Comparison of ENCODE assay signal across 21 cellular contexts in the genomic region with DNA sequence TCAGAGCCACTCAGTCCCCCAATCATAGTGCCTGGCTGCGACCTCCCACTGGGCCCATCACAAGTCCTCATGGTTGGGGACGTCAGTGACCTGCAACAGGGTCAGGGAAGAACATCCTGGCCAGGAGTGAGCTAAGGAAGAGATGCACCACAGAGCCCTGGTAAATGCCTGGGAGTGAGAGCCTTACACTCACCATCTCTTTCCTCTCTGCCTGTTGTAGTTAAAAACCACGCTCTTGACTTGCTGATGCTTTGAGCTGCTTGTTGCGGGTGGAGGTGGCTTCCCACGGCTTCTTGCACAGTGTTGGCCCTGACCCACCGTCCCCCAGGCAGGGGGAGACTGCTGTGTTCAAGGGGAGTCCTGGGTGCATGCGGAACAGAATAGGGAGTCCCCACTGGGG.
"Had no signal": no experiment of that assay in that cellular context is flagged by ENCODE, and none has a peak within 500 bp of the region (broad histone marks: within the 10 kb centered on the region; RNA-seq: fewer than 3 reads in every experiment).

No MANE protein-coding gene starts in this region.

- DNase-seq: activated CD4-positive, alpha-beta T cell treated with anti-CD3 and anti-CD28 coated beads, Interleukin-2, amount 10 ng/mL, durations not matched to agents 24 days and 14 days; activated CD4-positive, CD25-positive, alpha-beta regulatory T cell; activated CD8-positive, alpha-beta memory T cell treated with anti-CD3 and anti-CD28 coated beads for 24 hours; activated naive CD4-positive, alpha-beta T cell; activated naive CD8-positive, alpha-beta T cell treated with anti-CD3 and anti-CD28 coated beads, Interleukin-2, amount 10 ng/mL, durations not matched to agents 7 days and 5 days; anterior cingulate cortex; brain microvascular endothelial cell; cortex of kidney; effector memory CD4-positive, alpha-beta T cell; foreskin fibroblast; glutamatergic neuron; hypothalamus; left ventricle myocardium superior; mucosa of descending colon; naive thymus-derived CD4-positive, alpha-beta T cell; occipital lobe; stimulated activated CD4-positive, alpha-beta T cell treated with anti-CD3 and anti-CD28 coated beads, Interleukin-2, amount 100 ng/mL, for 48 hours; stimulated activated naive CD4-positive, alpha-beta T cell; T-helper 17 cell had no signal

- H3K4me3 Mint-ChIP-seq: activated CD4-positive, alpha-beta T cell treated with anti-CD3 and anti-CD28 coated beads, Interleukin-2, amount 10 ng/mL, durations not matched to agents 24 days and 14 days; activated naive CD8-positive, alpha-beta T cell treated with anti-CD3 and anti-CD28 coated beads, Interleukin-2, amount 10 ng/mL, durations not matched to agents 7 days and 5 days; central memory CD8-positive, alpha-beta T cell; memory B cell; naive thymus-derived CD4-positive, alpha-beta T cell; T-helper 17 cell had no signal

- ATAC-seq: mucosa of descending colon; naive thymus-derived CD4-positive, alpha-beta T cell; T-helper 17 cell had no signal

- H3K4me1 Mint-ChIP-seq: activated CD4-positive, alpha-beta T cell treated with anti-CD3 and anti-CD28 coated beads, Interleukin-2, amount 10 ng/mL, durations not matched to agents 24 days and 14 days; activated naive CD8-positive, alpha-beta T cell treated with anti-CD3 and anti-CD28 coated beads, Interleukin-2, amount 10 ng/mL, durations not matched to agents 7 days and 5 days; central memory CD8-positive, alpha-beta T cell; memory B cell; T-helper 17 cell had no signal

- H3K27ac Mint-ChIP-seq: activated CD4-positive, alpha-beta T cell treated with anti-CD3 and anti-CD28 coated beads, Interleukin-2, amount 10 ng/mL, durations not matched to agents 24 days and 14 days; activated naive CD8-positive, alpha-beta T cell treated with anti-CD3 and anti-CD28 coated beads, Interleukin-2, amount 10 ng/mL, durations not matched to agents 7 days and 5 days; memory B cell; naive thymus-derived CD4-positive, alpha-beta T cell; T-helper 17 cell had no signal

- H3K36me3 Mint-ChIP-seq: activated naive CD8-positive, alpha-beta T cell treated with anti-CD3 and anti-CD28 coated beads, Interleukin-2, amount 10 ng/mL, durations not matched to agents 7 days and 5 days; naive thymus-derived CD4-positive, alpha-beta T cell had no signal

- H3K9me3 Mint-ChIP-seq: activated CD4-positive, alpha-beta T cell treated with anti-CD3 and anti-CD28 coated beads, Interleukin-2, amount 10 ng/mL, durations not matched to agents 24 days and 14 days; activated naive CD8-positive, alpha-beta T cell treated with anti-CD3 and anti-CD28 coated beads, Interleukin-2, amount 10 ng/mL, durations not matched to agents 7 days and 5 days; central memory CD8-positive, alpha-beta T cell had no signal
